Comparison of ENCODE assay signal across 10 cellular contexts in genomic region chr5:157167219-157167621, GRCh38. TPM values are rescaled to one million over a fixed set of nuclear protein-coding genes. Genes with fewer than 3 reads are reported as not detected.
DNase-seq lines count a peak whose midpoint lies in the region; ATAC-seq and TF ChIP-seq lines count a peak whose summit lies in the region.
"Had no signal": no experiment of that assay in that cellular context is flagged by ENCODE, and none has a peak within 500 bp of the region (broad histone marks: within the 10 kb centered on the region; RNA-seq: fewer than 3 reads in every experiment).

No MANE protein-coding gene starts in this region.

- CTCF ChIA-PET in activated CD4-positive, alpha-beta memory T cell treated with anti-CD3 and anti-CD28 coated beads, Interleukin-2, amount 10 ng/mL, durations not matched to agents 7 days and 5 days (lab: Charles Lee) = interaction anchor here (0.9 to 2.2 kb wide), 9 partner anchors 8 to 146 kb away, joined by 3 to 13 read pairs (median 4); partner anchors contain the start of gene ITK

- peak overlapping the region; percentile 76 to 90 (median 81) for H3K27ac Mint-ChIP-seq in CD4-positive, CD25-positive, alpha-beta regulatory T cell
- H3K27ac Mint-ChIP-seq in activated CD4-positive, alpha-beta memory T cell treated with anti-CD3 and anti-CD28 coated beads, Interleukin-2, amount 10 ng/mL, durations not matched to agents 7 days and 5 days = peak overlapping the region; percentile 77
- no peak overlapping the region for H3K27ac Mint-ChIP-seq in endothelial cell (ENCODE audit: unreplicated experiment)

- peaks cover 26% of the 10 kb centered on the region for H3K4me1 ChIP-seq in CD4-positive, CD25-positive, alpha-beta regulatory T cell (ENCODE audit: control insufficient read depth, insufficient read depth, low read length, poor library complexity, severe bottlenecking)

- no peaks in the 10 kb centered on the region for H3K36me3 Mint-ChIP-seq in CD4-positive, CD25-positive, alpha-beta regulatory T cell
- peaks cover 10% of the 10 kb centered on the region for H3K36me3 Mint-ChIP-seq in activated CD4-positive, alpha-beta memory T cell treated with anti-CD3 and anti-CD28 coated beads, Interleukin-2, amount 10 ng/mL, durations not matched to agents 7 days and 5 days (ENCODE audit: low read depth)
- no peaks in the 10 kb centered on the region for H3K36me3 Mint-ChIP-seq in endothelial cell (ENCODE audit: low read depth, unreplicated experiment)

- TF ChIP-seq CTCF in kidney epithelial cell (IDR thresholded peaks at IDR 0.05; ENCODE audit: insufficient read depth, low read length, poor library complexity, severe bottlenecking) = no peak
- no peak for TF ChIP-seq CTCF in endothelial cell (IDR thresholded peaks at IDR 0.05; ENCODE audit: unreplicated experiment)

- H3K27ac ChIP-seq in CD4-positive, CD25-positive, alpha-beta regulatory T cell (ENCODE audit: insufficient read depth, low read length, poor library complexity, severe bottlenecking) = peak overlapping the region; percentile 53
- H3K27ac ChIP-seq: HL-60 had no signal

- peak overlapping the region; percentile 65 for H3K4me3 ChIP-seq in CD4-positive, CD25-positive, alpha-beta regulatory T cell (ENCODE audit: low read depth, low read length)
- H3K4me3 ChIP-seq in kidney epithelial cell (ENCODE audit: low read depth, low read length) = no peak overlapping the region

- no peaks in the 10 kb centered on the region for H3K36me3 ChIP-seq in CD4-positive, CD25-positive, alpha-beta regulatory T cell (ENCODE audit: control insufficient read depth, insufficient read depth, low read length)
- no peaks in the 10 kb centered on the region for H3K36me3 ChIP-seq in kidney epithelial cell (ENCODE audit: control insufficient read depth, insufficient read depth, low read length)

- no peaks in the 10 kb centered on the region for H3K27me3 ChIP-seq in CD4-positive, CD25-positive, alpha-beta regulatory T cell (ENCODE audit: control insufficient read depth, insufficient read depth, low read length)
- no peaks in the 10 kb centered on the region for H3K27me3 ChIP-seq in kidney epithelial cell (ENCODE audit: control insufficient read depth, insufficient read depth, low read length)

- peaks cover 0 to 10% (median 2%) of the 10 kb centered on the region in 7 donors for H3K9me3 Mint-ChIP-seq in CD4-positive, CD25-positive, alpha-beta regulatory T cell
- H3K9me3 Mint-ChIP-seq in activated CD4-positive, alpha-beta memory T cell treated with anti-CD3 and anti-CD28 coated beads, Interleukin-2, amount 10 ng/mL, durations not matched to agents 7 days and 5 days = peaks cover 8% of the 10 kb centered on the region
- no peaks in the 10 kb centered on the region for H3K9me3 Mint-ChIP-seq in endothelial cell (ENCODE audit: unreplicated experiment)

- no peaks in the 10 kb centered on the region for H3K27me3 Mint-ChIP-seq in CD4-positive, CD25-positive, alpha-beta regulatory T cell
- H3K27me3 Mint-ChIP-seq in activated CD4-positive, alpha-beta memory T cell treated with anti-CD3 and anti-CD28 coated beads, Interleukin-2, amount 10 ng/mL, durations not matched to agents 7 days and 5 days = no peaks in the 10 kb centered on the region
- peaks cover 2% of the 10 kb centered on the region for H3K27me3 Mint-ChIP-seq in endothelial cell (ENCODE audit: unreplicated experiment)

- peak overlapping the region; percentile 22 to 76 (median 58) for H3K4me3 Mint-ChIP-seq in CD4-positive, CD25-positive, alpha-beta regulatory T cell
- H3K4me3 Mint-ChIP-seq in activated CD4-positive, alpha-beta memory T cell treated with anti-CD3 and anti-CD28 coated beads, Interleukin-2, amount 10 ng/mL, durations not matched to agents 7 days and 5 days = peak overlapping the region; percentile 46
- no peak overlapping the region for H3K4me3 Mint-ChIP-seq in endothelial cell (ENCODE audit: unreplicated experiment)

- H3K9me3 ChIP-seq in CD4-positive, CD25-positive, alpha-beta regulatory T cell (ENCODE audit: control insufficient read depth in 2 of 2, low read length in 2 of 2) = no peaks in the 10 kb centered on the region

- ATAC-seq in CD4-positive, CD25-positive, alpha-beta regulatory T cell (ENCODE audit: low read depth in 2 of 2) = peak; percentile 52 to 54
- ATAC-seq in GM21717 (IDR thresholded peaks at IDR 0.05; ENCODE audit: unreplicated experiment) (peak; percentile 50), HG03565 (IDR thresholded peaks at IDR 0.05; ENCODE audit: unreplicated experiment) (no peak)

- DNase-seq in CD4-positive, CD25-positive, alpha-beta regulatory T cell = peak in 1 of 3 donors; percentile 80
- DNase-seq in activated CD4-positive, alpha-beta memory T cell treated with anti-CD3 and anti-CD28 coated beads, Interleukin-2, amount 10 ng/mL, durations not matched to agents 7 days and 5 days = peak; percentile 24
- peak; percentile 69 for DNase-seq in kidney epithelial cell (ENCODE audit: low read depth)
- DNase-seq in NCI-H2171 (lab: John Stamatoyannopoulos, UW) = no peak
- DNase-seq in endothelial cell (ENCODE audit: low spot score) = no peak
- DNase-seq in stimulated activated naive CD4-positive, alpha-beta T cell (lab: John Stamatoyannopoulos, UW) = no peak
- DNase-seq: DMS 273 treated with DMSO at 0.1 percent for 48 hours had no signal

- POLR2A ChIA-PET in activated CD4-positive, alpha-beta memory T cell treated with anti-CD3 and anti-CD28 coated beads, Interleukin-2, amount 10 ng/mL, durations not matched to agents 7 days and 5 days (lab: Charles Lee) = interaction anchor here (0.8 to 13.4 kb wide), 16 partner anchors 11 to 136 kb away, joined by 3 to 260 read pairs (median 4); partner anchors contain the start of genes ITK and MED7

- peaks cover 23 to 78% (median 51%) of the 10 kb centered on the region in 4 donors for H3K4me1 Mint-ChIP-seq in CD4-positive, CD25-positive, alpha-beta regulatory T cell
- peaks cover 72% of the 10 kb centered on the region for H3K4me1 Mint-ChIP-seq in activated CD4-positive, alpha-beta memory T cell treated with anti-CD3 and anti-CD28 coated beads, Interleukin-2, amount 10 ng/mL, durations not matched to agents 7 days and 5 days
- no peaks in the 10 kb centered on the region for H3K4me1 Mint-ChIP-seq in endothelial cell (ENCODE audit: unreplicated experiment)

RNA-seq across cellular contexts. Expression of gene GARIN3, which starts 1.2 kb away (rescaled TPM):
- total RNA-seq in CD4-positive, CD25-positive, alpha-beta regulatory T cell = not detected
- not detected for polyA plus RNA-seq in CD4-positive, CD25-positive, alpha-beta regulatory T cell
- total RNA-seq in activated CD4-positive, alpha-beta memory T cell treated with anti-CD3 and anti-CD28 coated beads, Interleukin-2, amount 10 ng/mL, durations not matched to agents 7 days and 5 days = under 1 TPM in 1 of 2 experiments, not detected in 1; 0.13 TPM
- total RNA-seq in kidney epithelial cell (not detected in 2 replicates), endothelial cell (ENCODE audit: unreplicated experiment) (not detected)

RNA-seq across cellular contexts. Expression of gene ITK, which starts 13.4 kb away (rescaled TPM):
- 550 TPM for total RNA-seq in CD4-positive, CD25-positive, alpha-beta regulatory T cell
- polyA plus RNA-seq in CD4-positive, CD25-positive, alpha-beta regulatory T cell = 100 to 1,000 TPM; 146 to 222 (median 169) TPM
- total RNA-seq in activated CD4-positive, alpha-beta memory T cell treated with anti-CD3 and anti-CD28 coated beads, Interleukin-2, amount 10 ng/mL, durations not matched to agents 7 days and 5 days = 100 to 1,000 TPM; 247 to 249 TPM
- total RNA-seq in kidney epithelial cell = not detected in 2 replicates
- total RNA-seq in endothelial cell (ENCODE audit: unreplicated experiment) = not detected

RNA-seq across cellular contexts. Expression of gene MED7, which starts 24.6 kb away (rescaled TPM):
- 9.0 TPM for total RNA-seq in CD4-positive, CD25-positive, alpha-beta regulatory T cell
- polyA plus RNA-seq in CD4-positive, CD25-positive, alpha-beta regulatory T cell = 10 to 100 TPM; 15.0 to 19.5 (median 16.1) TPM
- total RNA-seq in activated CD4-positive, alpha-beta memory T cell treated with anti-CD3 and anti-CD28 coated beads, Interleukin-2, amount 10 ng/mL, durations not matched to agents 7 days and 5 days = 10 to 100 TPM; 16.8 to 17.7 TPM
- total RNA-seq in kidney epithelial cell = 12.2 and 17.7 TPM in 2 replicates
- total RNA-seq in endothelial cell (ENCODE audit: unreplicated experiment) = 9.5 TPM

RNA-seq across cellular contexts. Expression of gene HAVCR2, which starts 58.4 kb away (rescaled TPM):
- 5.0 TPM for total RNA-seq in CD4-positive, CD25-positive, alpha-beta regulatory T cell
- 1 to 10 TPM; 4.0 to 9.7 (median 7.0) TPM for polyA plus RNA-seq in CD4-positive, CD25-positive, alpha-beta regulatory T cell
- total RNA-seq in activated CD4-positive, alpha-beta memory T cell treated with anti-CD3 and anti-CD28 coated beads, Interleukin-2, amount 10 ng/mL, durations not matched to agents 7 days and 5 days = 10 to 100 TPM; 62.4 to 66.9 TPM
- total RNA-seq in kidney epithelial cell = 1.5 and 1.6 TPM in 2 replicates
- total RNA-seq in endothelial cell (ENCODE audit: unreplicated experiment) = 0.15 TPM

Comparison
In these comparisons a context has a peak if more than half of its experiments do, and no peak if none do; other contexts are left out.
1. DNase-seq: peak in activated CD4-positive, alpha-beta memory T cell treated with anti-CD3 and anti-CD28 coated beads, Interleukin-2, amount 10 ng/mL, durations not matched to agents 7 days and 5 days (single experiment) and kidney epithelial cell (single experiment); none in NCI-H2171 (single experiment), endothelial cell (single experiment) and stimulated activated naive CD4-positive, alpha-beta T cell (0 of 6).
2. RNA of gene ITK, which starts 13.4 kb away (total RNA-seq): 550 TPM in CD4-positive, CD25-positive, alpha-beta regulatory T cell (single experiment) and 247 to 249 TPM in activated CD4-positive, alpha-beta memory T cell treated with anti-CD3 and anti-CD28 coated beads, Interleukin-2, amount 10 ng/mL, durations not matched to agents 7 days and 5 days; not detected in endothelial cell (single experiment) and not detected in kidney epithelial cell; every median in the first group is over 100 times any median in the second.